1 cellular context compared by ENCODE assay signal in genomic region chr20:32218156-32218900, GRCh38.
TF ChIP-seq lines count a peak whose summit lies in the region.

No MANE protein-coding gene starts in this region.

TF ChIP-seq in GM23338, 12 proteins besides CTCF, POLR2A, EP300 and RAD21 (continued from another document):
- TF ChIP-seq ZNF462 (CRISPR knock-in tag; IDR thresholded peaks at IDR 0.05) (no peak), EZH2phosphoT487 (IDR thresholded peaks at IDR 0.05; ENCODE audit: unreplicated experiment) (no peak), CREB1 (CRISPR knock-in tag; IDR thresholded peaks at IDR 0.05; ENCODE audit: low read depth) (no peak), REST (IDR thresholded peaks at IDR 0.05; ENCODE audit: unreplicated experiment) (no peak), EZH2 (IDR thresholded peaks at IDR 0.05; ENCODE audit: low read depth, unreplicated experiment) (no peak), ZNF331 (CRISPR knock-in tag; IDR thresholded peaks at IDR 0.05; ENCODE audit: low read depth) (no peak)
